In the genomic region with DNA sequence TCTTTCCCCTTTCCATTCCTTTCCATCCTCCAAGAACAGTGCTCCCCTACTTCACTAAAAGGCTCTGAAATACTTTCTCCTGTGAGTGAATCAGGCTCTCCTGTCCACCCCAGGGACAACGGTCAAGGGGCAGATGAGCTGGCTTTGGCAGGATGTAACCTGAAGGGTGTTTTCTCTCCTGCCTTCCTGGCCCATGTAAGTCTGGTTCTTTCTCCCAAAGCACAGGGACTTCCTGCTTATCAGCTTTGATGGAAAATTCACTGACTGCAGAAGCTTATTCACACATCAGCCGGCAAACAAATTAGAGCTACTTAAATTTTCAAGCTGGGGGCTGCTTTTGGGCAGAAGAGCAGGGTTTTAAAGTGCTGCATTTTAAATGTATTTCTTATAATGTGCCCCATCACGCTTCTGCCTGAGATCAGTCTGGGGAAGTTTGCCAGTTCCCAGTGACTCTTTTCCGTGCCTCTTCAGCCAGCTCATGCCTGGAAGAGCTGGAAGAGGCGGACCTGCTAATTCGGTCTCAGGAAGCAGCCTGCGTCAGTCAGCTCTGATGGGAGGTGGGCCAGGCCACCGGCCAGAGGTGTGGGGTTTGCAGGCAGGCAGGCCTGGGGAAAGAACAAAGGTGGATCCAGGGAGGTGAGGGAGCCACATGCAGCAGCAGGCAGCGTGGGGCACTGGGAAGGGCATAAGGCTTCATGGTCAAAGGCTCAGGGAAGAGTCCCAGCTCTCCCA, we compare ENCODE assay signal across 15 cellular contexts.
A peak's percentile ranks its signal among the peaks of the same experiment; 100 is the strongest.
DNase-seq lines count a peak whose midpoint lies in the region; ATAC-seq, FAIRE-seq and TF ChIP-seq lines count a peak whose summit lies in the region.
"Had no signal": no experiment of that assay in that cellular context is flagged by ENCODE, and none has a peak within 500 bp of the region (broad histone marks: within the 10 kb centered on the region; RNA-seq: fewer than 3 reads in every experiment).

No MANE protein-coding gene starts in this region.

- intact Hi-C loops in endothelial cell of umbilical vein (cut with micrococcal nuclease): no loop called here

- POLR2A ChIA-PET in endothelial cell of umbilical vein (lab: Charles Lee): no interaction called here

- H3K27ac ChIP-seq in endothelial cell of umbilical vein (ENCODE audit: insufficient read depth, low read depth, low read length) (no peak overlapping the region), keratinocyte (ENCODE audit: control insufficient read depth, insufficient read depth, low read length) (no peak overlapping the region), Karpas-422 (ENCODE audit: low read length) (no peak overlapping the region)
- H3K27ac ChIP-seq: brain microvascular endothelial cell had no signal

- no peaks in the 10 kb centered on the region for H3K4me1 ChIP-seq in endothelial cell of umbilical vein (ENCODE audit: control insufficient read depth, extremely low read depth, insufficient read depth, low read length)
- no peaks in the 10 kb centered on the region for H3K4me1 ChIP-seq in keratinocyte (ENCODE audit: control insufficient read depth, extremely low read depth, insufficient read depth, low read length)
- no peaks in the 10 kb centered on the region for H3K4me1 ChIP-seq in Karpas-422 (ENCODE audit: low read length)

- BruUV-seq in endothelial cell of umbilical vein (replicated peaks; lab: Mats Ljungman, UMichigan): no TSS peak

- CTCF ChIA-PET in endothelial cell of umbilical vein (lab: Charles Lee): interaction anchor here (0.7 to 1.8 kb wide), 6 partner anchors 10 to 372 kb away, joined by 3 to 7 read pairs (median 4); a partner anchor contains a TSS

- H3K9me1 ChIP-seq in endothelial cell of umbilical vein (replicated peaks; ENCODE audit: control insufficient read depth, extremely low read depth, insufficient read depth, low read length) (no peaks in the 10 kb centered on the region), keratinocyte (ENCODE audit: control insufficient read depth, extremely low read depth, insufficient read depth, low read length) (no peaks in the 10 kb centered on the region)

- dilution Hi-C loops in endothelial cell of umbilical vein (cut with MboI; ENCODE audit: extremely low pct_ligation_motif_present, low sequenced_read_pairs) (no loop called here), keratinocyte (cut with MboI; ENCODE audit: extremely low pct_ligation_motif_present, low sequenced_read_pairs) (no loop called here)

- no peaks in the 10 kb centered on the region for H3K36me3 Mint-ChIP-seq in mesothelial cell of epicardium

- no peaks in the 10 kb centered on the region for H4K20me1 ChIP-seq in endothelial cell of umbilical vein (replicated peaks; ENCODE audit: control insufficient read depth, extremely low read depth, insufficient read depth, low read length)
- H4K20me1 ChIP-seq in keratinocyte (ENCODE audit: control insufficient read depth, extremely low read depth, insufficient read depth, low read length): no peaks in the 10 kb centered on the region
- H4K20me1 ChIP-seq in Karpas-422 (ENCODE audit: insufficient read depth, low read depth, low read length): no peaks in the 10 kb centered on the region

- no peaks in the 10 kb centered on the region for H3K9me3 Mint-ChIP-seq in mesothelial cell of epicardium

- DNase-seq in A172 (ENCODE audit: low spot score) (peak; percentile 1), NCI-H446 treated with DMSO at 0.1 percent for 48 hours (lab: John Stamatoyannopoulos, UW) (peak; percentile 48), endothelial cell of umbilical vein (ENCODE audit: low read depth, low spot score) (peak; percentile 52), keratinocyte (ENCODE audit: low read depth, low spot score) (no peak), NCI-H345 treated with DMSO at 0.1 percent for 48 hours (lab: John Stamatoyannopoulos, UW; ENCODE audit: unreplicated experiment) (no peak), Karpas-422 (no peak), mesothelial cell of epicardium (ENCODE audit: low spot score in 2 of 2, unreplicated experiment in 2 of 2) (no peak)
- DNase-seq: activated CD8-positive, alpha-beta memory T cell treated with anti-CD3 and anti-CD28 coated beads for 24 hours; brain microvascular endothelial cell; NCI-H2107; nephron progenitor cell; SW 1271; trophoblast cell had no signal

- H3K4me3 Mint-ChIP-seq in mesothelial cell of epicardium: no peak overlapping the region
- H3K4me3 Mint-ChIP-seq: nephron progenitor cell had no signal

- H2AFZ ChIP-seq in endothelial cell of umbilical vein (ENCODE audit: low read depth, low read length) (no peak overlapping the region), keratinocyte (ENCODE audit: control insufficient read depth, low read length) (no peak overlapping the region), Karpas-422 (ENCODE audit: low read length) (no peak overlapping the region)

- no peaks in the 10 kb centered on the region for H3K9me2 ChIP-seq in Karpas-422 (replicated peaks; ENCODE audit: insufficient read depth, low read length)

- no peaks in the 10 kb centered on the region for H3K36me3 ChIP-seq in endothelial cell of umbilical vein (ENCODE audit: control insufficient read depth in 2 of 2, extremely low read depth in 1 of 2, insufficient read depth in 2 of 2, low read length in 2 of 2)
- no peaks in the 10 kb centered on the region for H3K36me3 ChIP-seq in keratinocyte (ENCODE audit: control insufficient read depth in 2 of 2, extremely low read depth in 1 of 2, insufficient read depth in 2 of 2, low read length in 2 of 2)
- no peaks in the 10 kb centered on the region for H3K36me3 ChIP-seq in Karpas-422 (ENCODE audit: insufficient read depth, low read length)
- H3K36me3 ChIP-seq: brain microvascular endothelial cell had no signal

- TF ChIP-seq POLR2A in endothelial cell of umbilical vein (IDR thresholded peaks at IDR 0.05; ENCODE audit: low read depth, low read length): no peak

- FAIRE-seq in endothelial cell of umbilical vein (lab: Jason Lieb, UNC) (peak; percentile 35), keratinocyte (lab: Jason Lieb, UNC) (no peak)
- FAIRE-seq: HTR-8/SVneo had no signal

- no peak overlapping the region for H3K27ac Mint-ChIP-seq in mesothelial cell of epicardium
- H3K27ac Mint-ChIP-seq: nephron progenitor cell had no signal

- H3K79me2 ChIP-seq in endothelial cell of umbilical vein (ENCODE audit: control insufficient read depth, insufficient read depth, low read length) (no peaks in the 10 kb centered on the region), keratinocyte (ENCODE audit: control insufficient read depth, insufficient read depth, low read length) (no peaks in the 10 kb centered on the region), Karpas-422 (ENCODE audit: low read length) (no peaks in the 10 kb centered on the region)

- H3K4me3 ChIP-seq in endothelial cell of umbilical vein (replicated peaks in 1 of 3; ENCODE audit: insufficient read depth in 1 of 3, low read depth in 1 of 3, low read length in 3 of 3): no peak overlapping the region
- no peak overlapping the region for H3K4me3 ChIP-seq in keratinocyte (ENCODE audit: control insufficient read depth in 2 of 3, extremely low read depth in 1 of 3, insufficient read depth in 2 of 3, low read depth in 1 of 3, low read length in 3 of 3)
- H3K4me3 ChIP-seq in Karpas-422 (ENCODE audit: low read length): no peak overlapping the region

- H3K27me3 ChIP-seq in endothelial cell of umbilical vein (ENCODE audit: control insufficient read depth in 2 of 2, insufficient read depth in 2 of 2, low read length in 2 of 2) (no peaks in the 10 kb centered on the region), keratinocyte (ENCODE audit: control insufficient read depth, extremely low read depth, insufficient read depth, low read length) (peaks cover 59% of the 10 kb centered on the region), Karpas-422 (ENCODE audit: low read length) (no peaks in the 10 kb centered on the region)
- H3K27me3 ChIP-seq: brain microvascular endothelial cell had no signal

- ATAC-seq in GM18517 (IDR thresholded peaks at IDR 0.05; ENCODE audit: unreplicated experiment): no peak

- H3K27me3 Mint-ChIP-seq in mesothelial cell of epicardium (ENCODE audit: low read depth): peaks cover 17% of the 10 kb centered on the region

- H3K9ac ChIP-seq in endothelial cell of umbilical vein (replicated peaks; ENCODE audit: extremely low read depth, insufficient read depth, low read length): no peak overlapping the region
- no peak overlapping the region for H3K9ac ChIP-seq in keratinocyte (ENCODE audit: control insufficient read depth, extremely low read depth, insufficient read depth, low read length)
- H3K9ac ChIP-seq in Karpas-422 (ENCODE audit: low read length): no peak overlapping the region

- H3K9me3 ChIP-seq in endothelial cell of umbilical vein (replicated peaks; ENCODE audit: control insufficient read depth, insufficient read depth, low read length) (no peaks in the 10 kb centered on the region), keratinocyte (ENCODE audit: control insufficient read depth, low read depth, low read length) (no peaks in the 10 kb centered on the region), Karpas-422 (ENCODE audit: low read length) (no peaks in the 10 kb centered on the region)

- peaks cover 39% of the 10 kb centered on the region for H3K4me1 Mint-ChIP-seq in mesothelial cell of epicardium

- H3K4me2 ChIP-seq in endothelial cell of umbilical vein (ENCODE audit: insufficient read depth, low read length): no peak overlapping the region
- peak overlapping the region; percentile 27 for H3K4me2 ChIP-seq in keratinocyte (ENCODE audit: control insufficient read depth, extremely low read depth, insufficient read depth, low read depth, low read length)
- H3K4me2 ChIP-seq in Karpas-422 (ENCODE audit: low read depth, low read length, poor library complexity, severe bottlenecking): no peak overlapping the region

- TF ChIP-seq CTCF in endothelial cell of umbilical vein (IDR thresholded peaks at IDR 0.05; ENCODE audit: extremely low read depth in 1 of 2, insufficient read depth in 1 of 2, low read depth in 1 of 2, low read length in 2 of 2): no peak
- no peak for TF ChIP-seq CTCF in keratinocyte (optimal IDR thresholded peaks at IDR 0.05 in 1 of 3, IDR thresholded peaks at IDR 0.05 in 1 of 3, conservative IDR thresholded peaks at IDR 0.05 in 1 of 3; ENCODE audit: extremely low read depth in 1 of 3, insufficient read depth in 2 of 3, low read length in 3 of 3)
- TF ChIP-seq CTCF in mesothelial cell of epicardium (IDR thresholded peaks at IDR 0.05; ENCODE audit: unreplicated experiment): no peak

TF ChIP-seq in endothelial cell of umbilical vein, 7 proteins besides CTCF, POLR2A, EP300 and RAD21 (continues in another document):
- TF ChIP-seq EZH2 (IDR thresholded peaks at IDR 0.05; ENCODE audit: borderline replicate concordance, low read depth, low read length, severe bottlenecking) (no peak), POLR2AphosphoS5 (IDR thresholded peaks at IDR 0.05; ENCODE audit: insufficient read depth, low read depth, low read length) (no peak), FOS (IDR thresholded peaks at IDR 0.05; ENCODE audit: borderline replicate concordance, insufficient read depth, low read length) (no peak), JUN (IDR thresholded peaks at IDR 0.05; ENCODE audit: borderline replicate concordance, insufficient read depth, insufficient read length, low read depth) (no peak)
- TF ChIP-seq, protein P1, sequence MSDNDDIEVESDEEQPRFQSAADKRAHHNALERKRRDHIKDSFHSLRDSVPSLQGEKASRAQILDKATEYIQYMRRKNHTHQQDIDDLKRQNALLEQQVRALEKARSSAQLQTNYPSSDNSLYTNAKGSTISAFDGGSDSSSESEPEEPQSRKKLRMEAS (IDR thresholded peaks at IDR 0.05; ENCODE audit: insufficient read depth, insufficient read length): no peak

Comparison
In these comparisons a context has a peak if more than half of its experiments do, and no peak if none do; other contexts are left out.
1. DNase-seq: peak in A172 (single experiment), NCI-H446 treated with DMSO at 0.1 percent for 48 hours (single experiment) and endothelial cell of umbilical vein (single experiment); none in keratinocyte (single experiment), NCI-H345 treated with DMSO at 0.1 percent for 48 hours (single experiment), Karpas-422 (single experiment) and mesothelial cell of epicardium (0 of 2).